ENCODE assay signal across 8 cellular contexts in the genomic region with DNA sequence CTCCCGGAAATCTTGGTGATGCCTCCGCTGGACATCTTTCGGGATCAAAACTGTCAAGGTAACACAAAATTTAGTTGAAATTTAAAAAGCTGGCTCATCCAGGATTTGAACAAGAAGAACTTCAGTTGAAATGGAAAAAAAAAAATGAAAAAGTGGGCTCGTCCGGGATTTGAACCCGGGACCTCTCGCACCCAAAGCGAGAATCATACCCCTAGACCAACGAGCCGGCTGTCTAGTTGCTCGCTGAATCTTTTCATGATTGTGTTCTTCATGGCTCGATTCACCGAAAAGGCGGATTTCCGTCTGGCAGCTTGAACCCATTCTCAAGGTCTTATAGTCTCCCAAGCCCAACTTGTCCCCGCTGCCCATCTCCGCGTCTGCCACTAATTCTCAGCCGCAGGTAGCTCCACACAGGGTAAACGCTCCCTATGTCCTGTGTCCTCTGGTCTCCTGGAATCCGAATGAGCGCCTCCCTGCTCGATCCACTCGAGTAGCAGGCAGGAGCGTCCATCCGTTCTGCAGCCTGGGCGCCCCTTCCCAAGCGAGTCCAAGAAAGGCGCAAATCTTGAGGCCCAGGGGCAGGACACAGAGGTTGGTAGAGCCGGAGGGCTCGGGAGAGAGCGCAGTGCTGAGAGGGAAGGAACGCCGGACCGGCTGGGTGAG. TPM values are rescaled to one million over a fixed set of nuclear protein-coding genes. Genes with fewer than 3 reads are reported as not detected.
A peak's percentile ranks its signal among the peaks of the same experiment; 100 is the strongest.
DNase-seq lines count a peak whose midpoint lies in the region; ATAC-seq, FAIRE-seq and TF ChIP-seq lines count a peak whose summit lies in the region.

No MANE protein-coding gene starts in this region.

- H3K79me2 ChIP-seq in fibroblast of lung (ENCODE audit: control insufficient read depth, insufficient read depth, low read length): no peaks in the 10 kb centered on the region

- H3K4me2 ChIP-seq in A549: peak overlapping the region; percentile 99
- H3K4me2 ChIP-seq in IMR-90 (ENCODE audit: low read depth, low read length): peak overlapping the region; percentile 89
- H3K4me2 ChIP-seq in fibroblast of lung (ENCODE audit: extremely low read depth, insufficient read depth, low read length): peak overlapping the region; percentile 98

- peak overlapping the region; percentile 18 for H3K23ac ChIP-seq in IMR-90 (ENCODE audit: low read depth, low read length)

- H3K27me3 Mint-ChIP-seq in neural crest cell (ENCODE audit: low read depth): peaks cover 67% of the 10 kb centered on the region

- H3K27me3 ChIP-seq in IMR-90 (ENCODE audit: control insufficient read depth, insufficient read depth, low read length) (no peaks in the 10 kb centered on the region), fibroblast of lung (ENCODE audit: control insufficient read depth, insufficient read depth, low read length) (no peaks in the 10 kb centered on the region), thoracic aorta (replicated peaks; ENCODE audit: insufficient read depth) (no peaks in the 10 kb centered on the region)

- H4K91ac ChIP-seq in IMR-90 (ENCODE audit: insufficient read depth, low read depth, low read length): no peak overlapping the region

- peaks cover 5% of the 10 kb centered on the region for H3K9me3 Mint-ChIP-seq in neural crest cell

- no peak overlapping the region for H2AK5ac ChIP-seq in IMR-90 (ENCODE audit: low read depth, low read length)

- CTCF ChIA-PET in A549 (lab: Yijun Ruan, JAX): interaction anchor here (0.6 to 4.5 kb wide), 17 partner anchors 9 to 404 kb away, joined by 3 to 33 read pairs (median 4); a partner anchor contains a TSS
- CTCF ChIA-PET in IMR-90 (lab: Yijun Ruan, JAX): interaction anchor here (0.8 to 1.0 kb wide), 2 partner anchors 19 to 34 kb away, joined by 3 to 4 read pairs; a partner anchor contains a TSS

- peak overlapping the region; percentile 19; the same call in 1 of the 2 replicates for H3K18ac ChIP-seq in IMR-90 (ENCODE audit: low read depth, low read length)

- peaks cover 10 to 11% of the 10 kb centered on the region in 2 experiments; a peak in 3 of 4 replicates for H3K79me1 ChIP-seq in IMR-90 (ENCODE audit: low read depth in 1 of 2, low read length in 2 of 2)

- H3K4me1 Mint-ChIP-seq in neural crest cell: peaks cover 50% of the 10 kb centered on the region

- peaks cover 12% of the 10 kb centered on the region for H4K20me1 ChIP-seq in IMR-90 (ENCODE audit: insufficient read depth, low read length)
- no peaks in the 10 kb centered on the region for H4K20me1 ChIP-seq in fibroblast of lung (ENCODE audit: control insufficient read depth, extremely low read depth, insufficient read depth, low read length)

- H3K4me3 Mint-ChIP-seq in neural crest cell: peak overlapping the region; percentile 99

- H3K9me1 ChIP-seq in IMR-90 (ENCODE audit: insufficient read depth, low read length): peaks cover 5% of the 10 kb centered on the region

- TF ChIP-seq EP300 in A549 (IDR thresholded peaks at IDR 0.05): no peak

- TF ChIP-seq CTCF in A549 (IDR thresholded peaks at IDR 0.05): no peak; the same call in 2 of the 3 replicates
- no peak for TF ChIP-seq CTCF in IMR-90 (conservative IDR thresholded peaks at IDR 0.05; ENCODE audit: low read depth, low read length)
- TF ChIP-seq CTCF in fibroblast of lung (conservative IDR thresholded peaks at IDR 0.05 in 1 of 2, IDR thresholded peaks at IDR 0.05 in 1 of 2; ENCODE audit: low read depth in 1 of 2, low read length in 2 of 2): peak in 1 of 2 donors; percentile 6
- TF ChIP-seq CTCF in neural crest cell (conservative IDR thresholded peaks at IDR 0.05): no peak
- TF ChIP-seq CTCF in thoracic aorta (IDR thresholded peaks at IDR 0.05): no peak

- peak overlapping the region; percentile 96 for H3K27ac ChIP-seq in A549
- no peak overlapping the region; the same call in 1 of the 2 replicates for H3K27ac ChIP-seq in IMR-90 (ENCODE audit: insufficient read depth, low read length)
- peak overlapping the region; percentile 78 for H3K27ac ChIP-seq in fibroblast of lung (ENCODE audit: insufficient read depth, low read length)
- peak overlapping the region; percentile 89 to 94 for H3K27ac ChIP-seq in thoracic aorta

- no peak overlapping the region for H4K5ac ChIP-seq in IMR-90 (ENCODE audit: low read depth, low read length)

- no TSS peak for BruUV-seq in IMR-90 (replicated peaks; lab: Mats Ljungman, UMichigan)

- TF ChIP-seq RAD21 in A549 (conservative IDR thresholded peaks at IDR 0.05 in 1 of 2, IDR thresholded peaks at IDR 0.05 in 1 of 2): no peak
- TF ChIP-seq RAD21 in IMR-90 (IDR thresholded peaks at IDR 0.05; ENCODE audit: low read length): peak; percentile 3; the same call in 1 of the 2 replicates

- H3K36me3 Mint-ChIP-seq in neural crest cell (ENCODE audit: low read depth): peaks cover 18% of the 10 kb centered on the region

- H3K4me3 ChIP-seq in A549 (peak overlapping the region; percentile 82), IMR-90 (ENCODE audit: insufficient read depth, low read depth, low read length) (peak overlapping the region; percentile 65), fibroblast of lung (replicated peaks in 1 of 4; ENCODE audit: control extremely low read depth in 1 of 4, insufficient read depth in 1 of 4, low read depth in 3 of 4, low read length in 4 of 4) (peak overlapping the region; percentile 82 to 96 (median 85)), thoracic aorta (peak overlapping the region; percentile 99)

- no peak for FAIRE-seq in A549 (lab: Jason Lieb, UNC)

- under 1% methylated on average over 29 of the region's 35 CpGs for WGBS in A549 (ENCODE audit: missing lambda C conversion rate)
- WGBS in IMR-90 (ENCODE audit: extremely low coverage in 2 of 2, insufficient read length in 1 of 2), 2 experiments: 0% methylated on average over 11 of the region's 35 CpGs; no CpG with 5 or more reads in 1 of the 2 experiments

- no peak overlapping the region for H2BK20ac ChIP-seq in IMR-90 (ENCODE audit: low read depth, low read length)

- H3K56ac ChIP-seq in IMR-90 (ENCODE audit: extremely low read depth, insufficient read depth, low read length): no peak overlapping the region

- peak overlapping the region; percentile 58; the same call in 1 of the 2 replicates for H3K4ac ChIP-seq in IMR-90 (ENCODE audit: low read depth, low read length)

- peak in 1 of 2 experiments; percentile 91 for DNase-seq in A549 (ENCODE audit: low read depth in 1 of 2, low spot score in 1 of 2)
- DNase-seq in IMR-90: peak; percentile 66
- DNase-seq in activated T-cell treated with anti-CD3 and anti-CD28 coated beads for 24 hours (ENCODE audit: low read depth): peak; percentile 81
- DNase-seq in fibroblast of lung (ENCODE audit: low read depth in 2 of 2): peak; percentile 70 to 81
- peak; percentile 87 for DNase-seq in neural crest cell (ENCODE audit: low read depth, low spot score)
- no peak for DNase-seq in thoracic aorta (ENCODE audit: low spot score)
- DNase-seq in NCI-H774 (lab: John Stamatoyannopoulos, UW): no peak

- TF ChIP-seq POLR2A in A549 (IDR thresholded peaks at IDR 0.05; ENCODE audit: low read length) (no peak), IMR-90 (IDR thresholded peaks at IDR 0.05; ENCODE audit: low read depth, low read length) (no peak)

- H3K36me3 ChIP-seq in IMR-90 (ENCODE audit: control insufficient read depth, insufficient read depth, low read length) (no peaks in the 10 kb centered on the region), fibroblast of lung (ENCODE audit: control insufficient read depth, insufficient read depth, low read length) (no peaks in the 10 kb centered on the region), thoracic aorta (no peaks in the 10 kb centered on the region)

- H3K4me1 ChIP-seq in A549 (peaks cover 22% of the 10 kb centered on the region), IMR-90 (ENCODE audit: control insufficient read depth, insufficient read depth, low read length) (peaks cover 4% of the 10 kb centered on the region), fibroblast of lung (ENCODE audit: control insufficient read depth, extremely low read depth, insufficient read depth, low read length) (no peaks in the 10 kb centered on the region), thoracic aorta (ENCODE audit: control insufficient read depth in 1 of 2, low read depth in 2 of 2) (peaks cover 4 to 16% of the 10 kb centered on the region in 2 donors)

- in situ Hi-C loops in IMR-90 (cut with MboI; ENCODE audit: low sequenced_read_pairs): loop anchor here (5.0 to 10.0 kb wide), 2 partner anchors 68 to 384 kb away; a partner anchor contains a TSS

- ATAC-seq in A549 (peak; percentile 14 to 45), IMR-90 (ENCODE audit: low read depth) (peak; percentile 5), thoracic aorta (ENCODE audit: insufficient number of reproducible peaks, low FRiP score, low read depth) (peak; percentile 58), GM21390 (IDR thresholded peaks at IDR 0.05; ENCODE audit: unreplicated experiment) (no peak)

- H2AFZ ChIP-seq in IMR-90 (replicated peaks; ENCODE audit: low read length, poor library complexity) (peak overlapping the region; percentile 99), fibroblast of lung (ENCODE audit: low read length) (peak overlapping the region; percentile 92)

- H2AK9ac ChIP-seq in IMR-90 (replicated peaks; ENCODE audit: low read depth, low read length, poor library complexity): peak overlapping the region; percentile 91

- H2BK120ac ChIP-seq in IMR-90 (ENCODE audit: low read depth, low read length): no peak overlapping the region

- H4K8ac ChIP-seq in IMR-90 (ENCODE audit: low read depth in 2 of 2, low read length in 2 of 2): peak overlapping the region in 1 of 2 experiments; percentile 45; a peak in 2 of 4 replicates

- H3K9me3 ChIP-seq in A549: no peaks in the 10 kb centered on the region
- H3K9me3 ChIP-seq in IMR-90 (ENCODE audit: control insufficient read depth, insufficient read depth, low read length): no peaks in the 10 kb centered on the region
- no peaks in the 10 kb centered on the region for H3K9me3 ChIP-seq in fibroblast of lung (ENCODE audit: control insufficient read depth, insufficient read depth, low read depth, low read length)
- H3K9me3 ChIP-seq in thoracic aorta: no peaks in the 10 kb centered on the region

- intact Hi-C loops in IMR-90 (cut with micrococcal nuclease): loop anchor here (1.0 to 5.0 kb wide), 2 partner anchors 18 to 73 kb away; a partner anchor contains a TSS

- H2BK15ac ChIP-seq in IMR-90 (ENCODE audit: low read depth, low read length): no peak overlapping the region

- H3K14ac ChIP-seq in IMR-90 (replicated peaks; ENCODE audit: low read depth, low read length): peak overlapping the region; percentile 90

- H3K9ac ChIP-seq in IMR-90 (ENCODE audit: low read depth, low read length) (peak overlapping the region; percentile 10; the same call in 1 of the 2 replicates), fibroblast of lung (ENCODE audit: insufficient read depth, low read length) (peak overlapping the region; percentile 48)

- dilution Hi-C loops in IMR-90 (cut with HindIII; ENCODE audit: low sequenced_read_pairs, unreplicated experiment): no loop called here

- H2BK5ac ChIP-seq in IMR-90 (ENCODE audit: low read depth, low read length, poor library complexity, severe bottlenecking): peak overlapping the region; percentile 39

- POLR2A ChIA-PET in A549 (lab: Yijun Ruan, JAX) (interaction anchor here (1.0 to 6.4 kb wide), 4 partner anchors 17 to 358 kb away, joined by 3 to 159 read pairs (median 27); a partner anchor contains a TSS), IMR-90 (lab: Charles Lee; ENCODE audit: unreplicated experiment) (no interaction called here)

- peak overlapping the region; percentile 94 for H3K27ac Mint-ChIP-seq in neural crest cell (ENCODE audit: unreplicated experiment)

RNA-seq across cellular contexts. Expression of a gene that starts 16.2 kb away (rescaled TPM):
- polyA plus RNA-seq in A549 (2011; rRNA removed): 20.4 and 30.7 TPM in 2 replicates
- polyA plus RNA-seq in A549 (2012; cell fraction: cytosol; rRNA removed): 27.2 and 28.7 TPM in 2 replicates
- 20.4 and 25.4 TPM in 2 replicates for polyA plus RNA-seq in A549 (2012; cell fraction: nucleus; rRNA removed)
- polyA plus RNA-seq in A549 (2017; fragmentation: RNase III; extraction: RNeasy Plus Mini Kit Qiagen cat#74134 plus additional on column Dnase treatment): 21.8 to 23.2 TPM (median 23.1 TPM) in 3 replicates
- polyA minus RNA-seq in A549 (2011; rRNA and poly(A)+ RNA removed): 5.3 and 5.6 TPM in 2 replicates
- total RNA-seq in IMR-90 (2012; rRNA removed): 0.54 and 0.83 TPM in 2 replicates
- 1.0 and 1.3 TPM in 2 replicates for polyA plus RNA-seq in IMR-90 (2012; rRNA removed)
- polyA plus RNA-seq in IMR-90 (2012; cell fraction: cytosol; rRNA removed): 1.6 and 1.8 TPM in 2 replicates
- polyA plus RNA-seq in IMR-90 (2012; cell fraction: nucleus; rRNA removed; ENCODE audit: low replicate concordance): 0.76 and 1.6 TPM in 2 replicates
- 2.3 and 7.3 TPM in 2 replicates for total RNA-seq in fibroblast of lung
- 4.7 and 6.9 TPM in 2 replicates for polyA plus RNA-seq in fibroblast of lung
- polyA plus RNA-seq in fibroblast of lung (2012): 6.2 and 7.8 TPM in 2 replicates
- polyA minus RNA-seq in fibroblast of lung (ENCODE audit: low replicate concordance): 0.55 and 1.9 TPM in 2 replicates
- not detected in 2 replicates for total RNA-seq in neural crest cell
- 10 to 100 TPM; 11.4 to 14.7 TPM for total RNA-seq in thoracic aorta

RNA-seq across cellular contexts. Expression of a gene that starts 34.2 kb away (rescaled TPM):
- polyA plus RNA-seq in A549 (2011; rRNA removed) (17.0 and 22.7 TPM in 2 replicates), A549 (2017; fragmentation: RNase III; extraction: RNeasy Plus Mini Kit Qiagen cat#74134 plus additional on column Dnase treatment) (29.7 to 35.0 TPM (median 32.5 TPM) in 3 replicates), IMR-90 (2012; rRNA removed) (15.7 and 16.9 TPM in 2 replicates), fibroblast of lung (8.3 and 11.0 TPM in 2 replicates)
- polyA plus RNA-seq in A549 (2012; cell fraction: cytosol; rRNA removed): 21.6 and 22.2 TPM in 2 replicates
- polyA plus RNA-seq in A549 (2012; cell fraction: nucleus; rRNA removed): 73.3 and 77.6 TPM in 2 replicates
- polyA minus RNA-seq in A549 (2011; rRNA and poly(A)+ RNA removed): 10.5 and 11.3 TPM in 2 replicates
- total RNA-seq in IMR-90 (2012; rRNA removed) (5.9 and 6.9 TPM in 2 replicates), fibroblast of lung (13.9 and 17.0 TPM in 2 replicates), neural crest cell (34.5 and 39.1 TPM in 2 replicates), thoracic aorta (10 to 100 TPM; 12.2 to 12.4 TPM)
- polyA plus RNA-seq in IMR-90 (2012; cell fraction: cytosol; rRNA removed): 9.6 and 12.6 TPM in 2 replicates
- 63.1 and 67.0 TPM in 2 replicates for polyA plus RNA-seq in IMR-90 (2012; cell fraction: nucleus; rRNA removed; ENCODE audit: low replicate concordance)
- 15.1 and 19.1 TPM in 2 replicates for polyA plus RNA-seq in fibroblast of lung (2012)
- 10.5 and 10.8 TPM in 2 replicates for polyA minus RNA-seq in fibroblast of lung (ENCODE audit: low replicate concordance)

RNA-seq across cellular contexts. Expression of a gene that starts 41.4 kb away (rescaled TPM):
- polyA plus RNA-seq in A549 (2011; rRNA removed) (not detected in 2 replicates), A549 (2017; fragmentation: RNase III; extraction: RNeasy Plus Mini Kit Qiagen cat#74134 plus additional on column Dnase treatment) (not detected in 3 replicates), IMR-90 (2012; rRNA removed) (not detected in 2 replicates), fibroblast of lung (not detected in 2 replicates)
- polyA plus RNA-seq in A549 (2012; cell fraction: cytosol; rRNA removed): not detected in 2 replicates
- polyA plus RNA-seq in A549 (2012; cell fraction: nucleus; rRNA removed): not detected in 2 replicates
- not detected in 2 replicates for polyA minus RNA-seq in A549 (2011; rRNA and poly(A)+ RNA removed)
- total RNA-seq in IMR-90 (2012; rRNA removed) (not detected in 2 replicates), fibroblast of lung (not detected in 2 replicates), neural crest cell (not detected in 2 replicates), thoracic aorta (not detected)
- polyA plus RNA-seq in IMR-90 (2012; cell fraction: cytosol; rRNA removed): not detected in 2 replicates
- not detected in 2 replicates for polyA plus RNA-seq in IMR-90 (2012; cell fraction: nucleus; rRNA removed; ENCODE audit: low replicate concordance)
- not detected in 2 replicates for polyA plus RNA-seq in fibroblast of lung (2012)
- polyA minus RNA-seq in fibroblast of lung (ENCODE audit: low replicate concordance): not detected in 2 replicates

RNA-seq across cellular contexts. Expression of a gene that starts 54.9 kb away (rescaled TPM):
- polyA plus RNA-seq in A549 (2011; rRNA removed) (3,139 and 4,035 TPM in 2 replicates), A549 (2017; fragmentation: RNase III; extraction: RNeasy Plus Mini Kit Qiagen cat#74134 plus additional on column Dnase treatment) (2,466 to 2,717 TPM (median 2,590 TPM) in 3 replicates), IMR-90 (2012; rRNA removed) (4,263 and 4,589 TPM in 2 replicates), fibroblast of lung (3,014 and 3,409 TPM in 2 replicates)
- 4,808 and 5,207 TPM in 2 replicates for polyA plus RNA-seq in A549 (2012; cell fraction: cytosol; rRNA removed)
- polyA plus RNA-seq in A549 (2012; cell fraction: nucleus; rRNA removed): 3,506 and 3,565 TPM in 2 replicates
- polyA minus RNA-seq in A549 (2011; rRNA and poly(A)+ RNA removed): 6,906 and 9,556 TPM in 2 replicates
- total RNA-seq in IMR-90 (2012; rRNA removed) (5,432 and 9,350 TPM in 2 replicates), fibroblast of lung (4,649 and 6,091 TPM in 2 replicates), neural crest cell (2,359 and 2,449 TPM in 2 replicates), thoracic aorta (1,000 to 10,000 TPM; 1,534 to 1,629 TPM)
- 5,168 and 5,845 TPM in 2 replicates for polyA plus RNA-seq in IMR-90 (2012; cell fraction: cytosol; rRNA removed)
- polyA plus RNA-seq in IMR-90 (2012; cell fraction: nucleus; rRNA removed; ENCODE audit: low replicate concordance): 1,327 and 2,272 TPM in 2 replicates
- polyA plus RNA-seq in fibroblast of lung (2012): 2,910 and 3,137 TPM in 2 replicates
- 11,904 and 12,258 TPM in 2 replicates for polyA minus RNA-seq in fibroblast of lung (ENCODE audit: low replicate concordance)

RNA-seq across cellular contexts. Expression of a gene that starts 57.9 kb away (rescaled TPM):
- polyA plus RNA-seq in A549 (2011; rRNA removed) (not detected in 2 replicates), A549 (2017; fragmentation: RNase III; extraction: RNeasy Plus Mini Kit Qiagen cat#74134 plus additional on column Dnase treatment) (not detected in 3 replicates), IMR-90 (2012; rRNA removed) (not detected in 2 replicates), fibroblast of lung (not detected in 2 replicates)
- not detected in 2 replicates for polyA plus RNA-seq in A549 (2012; cell fraction: cytosol; rRNA removed)
- not detected in 2 replicates for polyA plus RNA-seq in A549 (2012; cell fraction: nucleus; rRNA removed)
- polyA minus RNA-seq in A549 (2011; rRNA and poly(A)+ RNA removed): not detected in 2 replicates
- total RNA-seq in IMR-90 (2012; rRNA removed) (not detected in 2 replicates), fibroblast of lung (not detected in 2 replicates), neural crest cell (not detected in 2 replicates), thoracic aorta (not detected)
- polyA plus RNA-seq in IMR-90 (2012; cell fraction: cytosol; rRNA removed): not detected in 2 replicates
- not detected in 2 replicates for polyA plus RNA-seq in IMR-90 (2012; cell fraction: nucleus; rRNA removed; ENCODE audit: low replicate concordance)
- polyA plus RNA-seq in fibroblast of lung (2012): not detected in 2 replicates
- polyA minus RNA-seq in fibroblast of lung (ENCODE audit: low replicate concordance): not detected in 2 replicates

Comparison
In these comparisons a context has a peak if more than half of its experiments do, and no peak if none do; other contexts are left out.
1. DNase-seq: peak in IMR-90 (single experiment), activated T-cell treated with anti-CD3 and anti-CD28 coated beads for 24 hours (single experiment), fibroblast of lung (2 of 2) and neural crest cell (single experiment); none in thoracic aorta (single experiment) and NCI-H774 (single experiment).
2. Peak in every context shown above with its lines, with median percentiles within 50 percentile points of each other: H3K4me2 ChIP-seq and H3K4me3 ChIP-seq.